In the genomic region with DNA sequence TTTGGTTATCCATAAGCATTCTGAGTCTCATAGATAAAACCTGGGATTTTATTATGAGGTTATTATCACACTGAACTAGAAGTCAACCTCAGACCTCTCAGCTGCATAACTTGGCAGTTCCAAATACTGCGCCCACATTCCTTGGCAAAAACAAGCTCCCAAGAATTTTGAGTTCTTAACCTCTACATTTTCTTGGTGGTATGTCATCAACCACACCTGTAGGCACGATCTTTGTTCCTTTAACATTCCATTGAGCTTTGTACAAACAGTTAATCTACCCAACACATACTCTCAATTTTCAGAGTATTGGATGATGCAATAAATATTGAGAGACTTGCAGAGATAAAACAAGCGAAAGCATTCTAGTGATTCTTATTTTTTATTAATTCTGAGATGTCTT, we compare ENCODE assay signal across 11 cellular contexts.
DNase-seq lines count a peak whose midpoint lies in the region; ATAC-seq and TF ChIP-seq lines count a peak whose summit lies in the region.
"Had no signal": no experiment of that assay in that cellular context is flagged by ENCODE, and none has a peak within 500 bp of the region (broad histone marks: within the 10 kb centered on the region; RNA-seq: fewer than 3 reads in every experiment).

No MANE protein-coding gene starts in this region.

- H3K9me3 ChIP-seq in AG04450 (ENCODE audit: control insufficient read depth, insufficient read depth, low read length) (no peaks in the 10 kb centered on the region), mesenchymal stem cell (ENCODE audit: control insufficient read depth, low read length) (no peaks in the 10 kb centered on the region)
- H3K9me3 ChIP-seq: BLaER1 had no signal

- POLR2A ChIA-PET in AG04450 (lab: Yijun Ruan, JAX) = interaction anchor here (1.2 kb wide), 1 partner anchor 26 kb away, joined by 5 read pairs; no protein-coding TSS in a partner anchor

- no peak overlapping the region for H3K4me2 ChIP-seq in mesenchymal stem cell (ENCODE audit: low read length, poor library complexity, severe bottlenecking)
- H3K4me2 ChIP-seq: BLaER1 had no signal

- intact Hi-C loops in natural killer cell (cut with micrococcal nuclease) = no loop called here

- H3K4ac ChIP-seq in mesenchymal stem cell (ENCODE audit: low read depth in 1 of 2, low read length in 2 of 2) = no peak overlapping the region

- no peak overlapping the region for H4K8ac ChIP-seq in mesenchymal stem cell (ENCODE audit: low read length)

- H3K36me3 ChIP-seq in mesenchymal stem cell (ENCODE audit: control insufficient read depth in 1 of 2, insufficient read depth in 2 of 2, low read depth in 1 of 2, low read length in 2 of 2) = no peaks in the 10 kb centered on the region
- H3K36me3 ChIP-seq: BLaER1, esophagus muscularis mucosa had no signal

- TF ChIP-seq CTCF in AG04450 (IDR thresholded peaks at IDR 0.05; ENCODE audit: low read depth, low read length) (no peak), cardiac fibroblast (IDR thresholded peaks at IDR 0.05; ENCODE audit: low read depth, low read length) (no peak), natural killer cell (IDR thresholded peaks at IDR 0.05) (no peak), endothelial cell (IDR thresholded peaks at IDR 0.05; ENCODE audit: unreplicated experiment) (no peak)

- TF ChIP-seq RAD21 in Ishikawa (IDR thresholded peaks at IDR 0.05; ENCODE audit: low read depth) = peak; percentile 38; the same call in 1 of the 2 replicates

- no peak overlapping the region for H4K91ac ChIP-seq in mesenchymal stem cell (ENCODE audit: low read length)

- H2AK5ac ChIP-seq in mesenchymal stem cell (ENCODE audit: low read length, severe bottlenecking) = no peak overlapping the region

- H3K4me3 Mint-ChIP-seq in natural killer cell = no peak overlapping the region
- no peak overlapping the region for H3K4me3 Mint-ChIP-seq in endothelial cell (ENCODE audit: unreplicated experiment)

- no peaks in the 10 kb centered on the region for H3K79me1 ChIP-seq in mesenchymal stem cell (replicated peaks; ENCODE audit: low read length, poor library complexity, severe bottlenecking)

- no peak overlapping the region for H3K18ac ChIP-seq in mesenchymal stem cell (ENCODE audit: low read depth in 1 of 2, low read length in 2 of 2)

- H3K27ac Mint-ChIP-seq in natural killer cell (no peak overlapping the region), endothelial cell (ENCODE audit: unreplicated experiment) (no peak overlapping the region)

- ATAC-seq in natural killer cell (no peak), HG03108 (IDR thresholded peaks at IDR 0.05; ENCODE audit: unreplicated experiment) (no peak)

- no peak overlapping the region for H3K27ac ChIP-seq in AG04450 (ENCODE audit: low read depth, low read length)
- peak overlapping the region; percentile 95 for H3K27ac ChIP-seq in mesenchymal stem cell (ENCODE audit: low read length, poor library complexity, severe bottlenecking)
- H3K27ac ChIP-seq: BLaER1, esophagus muscularis mucosa had no signal

- CTCF ChIA-PET in AG04450 (lab: Charles Lee) = interaction anchor here (0.5 to 1.6 kb wide), 3 partner anchors 375 to 431 kb away, joined by 3 to 6 read pairs (median 3); no protein-coding TSS in a partner anchor

- no peak overlapping the region for H3K4me3 ChIP-seq in AG04450 (ENCODE audit: low read depth, low read length)
- no peak overlapping the region for H3K4me3 ChIP-seq in cardiac fibroblast (replicated peaks in 1 of 2; ENCODE audit: low read depth in 2 of 2, low read length in 2 of 2)
- no peak overlapping the region for H3K4me3 ChIP-seq in mesenchymal stem cell (ENCODE audit: insufficient read depth in 1 of 2, low read depth in 1 of 2, low read length in 2 of 2)
- H3K4me3 ChIP-seq: BLaER1, esophagus muscularis mucosa had no signal

- H3K27me3 Mint-ChIP-seq in natural killer cell (ENCODE audit: low read depth in 2 of 2) = no peaks in the 10 kb centered on the region
- H3K27me3 Mint-ChIP-seq in endothelial cell (ENCODE audit: unreplicated experiment) = no peaks in the 10 kb centered on the region

- H3K9me3 Mint-ChIP-seq in natural killer cell = peaks cover 0 to 12% of the 10 kb centered on the region in 2 donors
- H3K9me3 Mint-ChIP-seq in endothelial cell (ENCODE audit: unreplicated experiment) = no peaks in the 10 kb centered on the region

- H3K23ac ChIP-seq in mesenchymal stem cell (ENCODE audit: low read length in 2 of 2) = no peak overlapping the region

- no peak overlapping the region for H2BK12ac ChIP-seq in mesenchymal stem cell (ENCODE audit: low read length in 2 of 2)

- no peaks in the 10 kb centered on the region for H3K27me3 ChIP-seq in AG04450 (ENCODE audit: control insufficient read depth, insufficient read depth, low read length)
- no peaks in the 10 kb centered on the region for H3K27me3 ChIP-seq in mesenchymal stem cell (ENCODE audit: control insufficient read depth in 1 of 2, insufficient read depth in 1 of 2, low read length in 2 of 2)
- H3K27me3 ChIP-seq: BLaER1, esophagus muscularis mucosa had no signal

- peak; percentile 63 for DNase-seq in AG04450 (ENCODE audit: low read depth, low spot score)
- peak; percentile 73 to 91 for DNase-seq in cardiac fibroblast (ENCODE audit: low read depth in 2 of 2)
- DNase-seq in mesenchymal stem cell = no peak
- DNase-seq in natural killer cell = no peak
- no peak for DNase-seq in endothelial cell (ENCODE audit: low spot score)
- DNase-seq in NCI-H1048 (lab: John Stamatoyannopoulos, UW) = no peak
- DNase-seq: activated CD8-positive, alpha-beta memory T cell treated with anti-CD3 and anti-CD28 coated beads for 24 hours had no signal

- peaks cover 5% of the 10 kb centered on the region for H3K4me1 ChIP-seq in mesenchymal stem cell (ENCODE audit: control insufficient read depth, insufficient read depth, low read depth, low read length)
- H3K4me1 ChIP-seq: BLaER1, esophagus muscularis mucosa had no signal

- H2BK15ac ChIP-seq in mesenchymal stem cell (ENCODE audit: low read depth, poor library complexity, severe bottlenecking) = no peak overlapping the region

- H3K36me3 Mint-ChIP-seq in natural killer cell (no peaks in the 10 kb centered on the region), endothelial cell (ENCODE audit: low read depth, unreplicated experiment) (no peaks in the 10 kb centered on the region)

- H3K9ac ChIP-seq in mesenchymal stem cell (ENCODE audit: low read length) = no peak overlapping the region
- H3K9ac ChIP-seq: BLaER1 had no signal

- TF ChIP-seq EP300 in Ishikawa (IDR thresholded peaks at IDR 0.05; ENCODE audit: borderline replicate concordance) = peak; percentile 99

- no peak overlapping the region for H2AFZ ChIP-seq in mesenchymal stem cell (ENCODE audit: low read depth, low read length)

- H2BK120ac ChIP-seq in mesenchymal stem cell (ENCODE audit: low read depth, low read length) = no peak overlapping the region

- H3K4me1 Mint-ChIP-seq in natural killer cell = no peaks in the 10 kb centered on the region
- H3K4me1 Mint-ChIP-seq in endothelial cell (ENCODE audit: unreplicated experiment) = peaks cover 3% of the 10 kb centered on the region

- H2BK5ac ChIP-seq in mesenchymal stem cell (ENCODE audit: low read depth, low read length, poor library complexity, severe bottlenecking) = no peak overlapping the region

- H3K14ac ChIP-seq in mesenchymal stem cell (ENCODE audit: low read length in 2 of 2) = no peak overlapping the region

- WGBS in mesenchymal stem cell = 83% methylated on average over 1 of the region's 3 CpGs

TF ChIP-seq in Ishikawa, 13 proteins besides CTCF, POLR2A, EP300 and RAD21 (continues in another document):
- TF ChIP-seq, protein P1, sequence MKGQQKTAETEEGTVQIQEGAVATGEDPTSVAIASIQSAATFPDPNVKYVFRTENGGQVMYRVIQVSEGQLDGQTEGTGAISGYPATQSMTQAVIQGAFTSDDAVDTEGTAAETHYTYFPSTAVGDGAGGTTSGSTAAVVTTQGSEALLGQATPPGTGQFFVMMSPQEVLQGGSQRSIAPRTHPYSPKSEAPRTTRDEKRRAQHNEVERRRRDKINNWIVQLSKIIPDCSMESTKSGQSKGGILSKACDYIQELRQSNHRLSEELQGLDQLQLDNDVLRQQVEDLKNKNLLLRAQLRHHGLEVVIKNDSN (IDR thresholded peaks at IDR 0.05) = no peak
- TF ChIP-seq TAF1 (IDR thresholded peaks at IDR 0.05; ENCODE audit: low read depth) (no peak), REST (IDR thresholded peaks at IDR 0.05; ENCODE audit: low read depth) (0 out of 2 replicates have a peak, but pooled peaks have one; percentile 18), ZBTB7A (IDR thresholded peaks at IDR 0.05; ENCODE audit: low read depth) (no peak), EGR1 (IDR thresholded peaks at IDR 0.05) (no peak), FOXM1 (IDR thresholded peaks at IDR 0.05; ENCODE audit: borderline replicate concordance, low read depth) (peak; percentile 99), CREB1 (IDR thresholded peaks at IDR 0.05; ENCODE audit: low read depth) (no peak), NFIC (IDR thresholded peaks at IDR 0.05) (peak; percentile 100), MAX (IDR thresholded peaks at IDR 0.05) (peak; percentile 63; the same call in 1 of the 2 replicates), YY1 (IDR thresholded peaks at IDR 0.05; ENCODE audit: low read depth) (peak; percentile 19; the same call in 1 of the 2 replicates)

Comparison
In these comparisons a context has a peak if more than half of its experiments do, and no peak if none do; other contexts are left out.
1. DNase-seq: peak in AG04450 (single experiment) and cardiac fibroblast (2 of 2); none in mesenchymal stem cell (single experiment), natural killer cell (single experiment), endothelial cell (single experiment) and NCI-H1048 (single experiment).